Comparison of ENCODE assay signal across 1 cellular context in genomic region chr11:123740787-123741158, GRCh38.
TF ChIP-seq lines count a peak whose summit lies in the region.

No MANE protein-coding gene starts in this region.

TF ChIP-seq in GM12878, 131 proteins besides CTCF, POLR2A, EP300 and RAD21 (continued from another document):
- TF ChIP-seq, protein P1, sequence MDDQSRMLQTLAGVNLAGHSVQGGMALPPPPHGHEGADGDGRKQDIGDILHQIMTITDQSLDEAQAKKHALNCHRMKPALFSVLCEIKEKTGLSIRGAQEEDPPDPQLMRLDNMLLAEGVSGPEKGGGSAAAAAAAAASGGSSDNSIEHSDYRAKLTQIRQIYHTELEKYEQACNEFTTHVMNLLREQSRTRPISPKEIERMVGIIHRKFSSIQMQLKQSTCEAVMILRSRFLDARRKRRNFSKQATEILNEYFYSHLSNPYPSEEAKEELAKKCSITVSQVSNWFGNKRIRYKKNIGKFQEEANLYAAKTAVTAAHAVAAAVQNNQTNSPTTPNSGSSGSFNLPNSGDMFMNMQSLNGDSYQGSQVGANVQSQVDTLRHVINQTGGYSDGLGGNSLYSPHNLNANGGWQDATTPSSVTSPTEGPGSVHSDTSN (IDR thresholded peaks at IDR 0.05; ENCODE audit: insufficient replicate concordance, low read depth, low read length), result no peak
- no peak for TF ChIP-seq E2F4 (IDR thresholded peaks at IDR 0.05; ENCODE audit: low read depth, low read length)
- TF ChIP-seq KDM1A (IDR thresholded peaks at IDR 0.05; ENCODE audit: borderline replicate concordance), result no peak
